ENCODE assay signal across 1 cellular context in the genomic region with DNA sequence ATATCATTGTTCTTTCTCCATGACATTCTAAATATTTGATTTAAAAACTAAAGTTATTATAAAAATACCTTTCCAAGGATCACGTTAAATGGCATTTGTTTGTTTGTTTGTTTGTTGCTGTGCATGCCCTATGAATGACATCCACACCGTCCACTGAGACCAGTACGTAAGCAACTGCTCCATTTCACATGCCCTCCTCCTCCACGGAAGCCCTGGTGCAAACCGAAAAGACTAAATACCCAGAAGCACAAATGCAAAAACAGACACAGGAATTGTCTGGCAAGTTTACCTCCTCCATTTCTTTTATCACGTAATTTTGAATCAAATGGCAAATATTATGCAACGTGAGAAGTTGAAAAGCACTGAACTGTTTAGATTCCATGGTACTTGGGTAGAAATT.
TF ChIP-seq lines count a peak whose summit lies in the region.

No MANE protein-coding gene starts in this region.

TF ChIP-seq in IMR-90, 13 proteins besides CTCF, POLR2A, EP300 and RAD21 (continued from another document):
- TF ChIP-seq, protein P1, sequence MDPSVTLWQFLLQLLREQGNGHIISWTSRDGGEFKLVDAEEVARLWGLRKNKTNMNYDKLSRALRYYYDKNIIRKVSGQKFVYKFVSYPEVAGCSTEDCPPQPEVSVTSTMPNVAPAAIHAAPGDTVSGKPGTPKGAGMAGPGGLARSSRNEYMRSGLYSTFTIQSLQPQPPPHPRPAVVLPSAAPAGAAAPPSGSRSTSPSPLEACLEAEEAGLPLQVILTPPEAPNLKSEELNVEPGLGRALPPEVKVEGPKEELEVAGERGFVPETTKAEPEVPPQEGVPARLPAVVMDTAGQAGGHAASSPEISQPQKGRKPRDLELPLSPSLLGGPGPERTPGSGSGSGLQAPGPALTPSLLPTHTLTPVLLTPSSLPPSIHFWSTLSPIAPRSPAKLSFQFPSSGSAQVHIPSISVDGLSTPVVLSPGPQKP (IDR thresholded peaks at IDR 0.05; ENCODE audit: borderline replicate concordance, low read depth, low read length) = no peak
- TF ChIP-seq FOS (IDR thresholded peaks at IDR 0.05; ENCODE audit: low read depth, low read length) (no peak), MXI1 (IDR thresholded peaks at IDR 0.05; ENCODE audit: borderline replicate concordance, low read depth, low read length) (no peak)
